ENCODE assay signal across 9 cellular contexts in genomic region chr2:40244251-40245010, GRCh38.
A peak's percentile ranks its signal among the peaks of the same experiment; 100 is the strongest.
DNase-seq lines count a peak whose midpoint lies in the region; ATAC-seq and TF ChIP-seq lines count a peak whose summit lies in the region.
"Had no signal": no experiment of that assay in that cellular context is flagged by ENCODE, and none has a peak within 500 bp of the region (broad histone marks: within the 10 kb centered on the region; RNA-seq: fewer than 3 reads in every experiment).

No MANE protein-coding gene starts in this region.

- DNase-seq in NCI-H2171 treated with DMSO at 0.1 percent for 48 hours (lab: John Stamatoyannopoulos, UW): peak; percentile 14
- no peak for DNase-seq in NCI-H2171 (lab: John Stamatoyannopoulos, UW)
- DNase-seq in SK-N-DZ (ENCODE audit: low spot score): peak; percentile 64
- DNase-seq in fibroblast of the conjunctiva (ENCODE audit: low read depth): peak; percentile 48
- peak; percentile 89 for DNase-seq in osteoblast (ENCODE audit: insufficient read length, low spot score, missing footprints)
- DNase-seq in activated CD8-positive, alpha-beta memory T cell treated with anti-CD3 and anti-CD28 coated beads for 24 hours: no peak
- DNase-seq: activated naive CD8-positive, alpha-beta T cell treated with anti-CD3 and anti-CD28 coated beads, Interleukin-2, amount 10 ng/mL, durations not matched to agents 7 days and 5 days had no signal

- no peaks in the 10 kb centered on the region for H4K20me1 ChIP-seq in Loucy (ENCODE audit: insufficient read depth, low read length, poor library complexity, severe bottlenecking)
- H4K20me1 ChIP-seq in osteoblast (ENCODE audit: insufficient read depth, low read length): no peaks in the 10 kb centered on the region

- no peaks in the 10 kb centered on the region for H3K9me2 ChIP-seq in Loucy (replicated peaks; ENCODE audit: low read depth, low read length)

- no peaks in the 10 kb centered on the region for H3F3A ChIP-seq in Loucy (ENCODE audit: low read depth)

- H3K36me3 ChIP-seq in Loucy (ENCODE audit: insufficient read depth, low read length): no peaks in the 10 kb centered on the region
- H3K36me3 ChIP-seq in osteoblast (ENCODE audit: insufficient read depth, low read length): no peaks in the 10 kb centered on the region

- no peaks in the 10 kb centered on the region for H3K79me2 ChIP-seq in Loucy (ENCODE audit: insufficient read depth, low read length)
- peaks cover 12% of the 10 kb centered on the region for H3K79me2 ChIP-seq in osteoblast (ENCODE audit: insufficient read depth, low read length)

- H3K27ac ChIP-seq in osteoblast (ENCODE audit: low read depth, low read length): peak overlapping the region; percentile 99

- H3K4me3 ChIP-seq in Loucy (ENCODE audit: low read length, poor library complexity, severe bottlenecking): no peak overlapping the region
- H3K4me3 ChIP-seq in osteoblast (ENCODE audit: insufficient read depth, low read length): peak overlapping the region; percentile 18

- H3K4me1 ChIP-seq in Loucy (ENCODE audit: insufficient read depth, low read length, poor library complexity, severe bottlenecking) (no peaks in the 10 kb centered on the region), osteoblast (ENCODE audit: insufficient read depth, low read length) (peaks cover 41% of the 10 kb centered on the region)

- ATAC-seq in GM21529 (IDR thresholded peaks at IDR 0.05; ENCODE audit: unreplicated experiment): peak; percentile 90

- H3K9ac ChIP-seq in Loucy (ENCODE audit: low read depth, low read length, poor library complexity, severe bottlenecking): no peak overlapping the region

- H2AFZ ChIP-seq in Loucy (ENCODE audit: low read length) (peak overlapping the region; percentile 72; the same call in 1 of the 2 replicates), osteoblast (ENCODE audit: low read length) (no peak overlapping the region)

- H3K9me3 ChIP-seq in Loucy (ENCODE audit: insufficient read depth, low read depth, low read length) (no peaks in the 10 kb centered on the region), osteoblast (ENCODE audit: low read depth, low read length) (no peaks in the 10 kb centered on the region)

- no peaks in the 10 kb centered on the region for H3K27me3 ChIP-seq in Loucy (ENCODE audit: insufficient read depth, low read length, poor library complexity, severe bottlenecking)
- no peaks in the 10 kb centered on the region for H3K27me3 ChIP-seq in osteoblast (ENCODE audit: insufficient read depth, low read length)

- no peak overlapping the region for H3K4me2 ChIP-seq in Loucy (ENCODE audit: low read depth, low read length, poor library complexity, severe bottlenecking)
- peak overlapping the region; percentile 69 for H3K4me2 ChIP-seq in osteoblast (ENCODE audit: insufficient read depth, low read length)

- peak; percentile 71 for TF ChIP-seq CTCF in Loucy (conservative IDR thresholded peaks at IDR 0.05; ENCODE audit: low read length)
- peak; percentile 79 for TF ChIP-seq CTCF in osteoblast (IDR thresholded peaks at IDR 0.05; ENCODE audit: extremely low read depth, low read depth, low read length)

Comparison
In these comparisons a context has a peak if more than half of its experiments do, and no peak if none do; other contexts are left out.
1. DNase-seq: peak in NCI-H2171 treated with DMSO at 0.1 percent for 48 hours (single experiment), SK-N-DZ (single experiment), fibroblast of the conjunctiva (single experiment) and osteoblast (single experiment); none in NCI-H2171 (single experiment) and activated CD8-positive, alpha-beta memory T cell treated with anti-CD3 and anti-CD28 coated beads for 24 hours (single experiment).